8 cellular contexts compared by ENCODE assay signal in the genomic region with DNA sequence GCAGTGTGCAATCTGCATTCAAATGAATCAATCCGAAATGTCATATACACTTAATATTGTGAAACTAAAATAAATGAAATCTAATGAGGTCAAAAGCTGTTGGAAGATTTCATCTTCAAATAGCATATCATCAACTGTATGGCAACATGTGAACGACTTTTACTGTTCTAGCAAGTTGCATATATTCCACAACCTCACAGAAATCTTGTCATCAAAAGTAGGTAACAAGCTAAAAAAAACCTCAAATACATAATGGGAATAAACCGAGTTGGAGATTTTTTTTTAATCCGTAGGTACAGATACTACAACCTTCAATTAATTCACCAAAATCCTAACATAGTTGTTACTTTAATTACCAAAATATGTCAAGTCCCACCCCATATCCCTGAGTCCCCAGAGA. TPM values are rescaled to one million over a fixed set of nuclear protein-coding genes. Genes with fewer than 3 reads are reported as not detected.
DNase-seq lines count a peak whose midpoint lies in the region; ATAC-seq, FAIRE-seq and TF ChIP-seq lines count a peak whose summit lies in the region.

No MANE protein-coding gene starts in this region.

- H3K4me1 ChIP-seq in OCI-LY3 (ENCODE audit: low read length): peaks cover 18% of the 10 kb centered on the region
- H3K4me1 ChIP-seq in endodermal cell (ENCODE audit: control insufficient read depth, insufficient read depth, low read length): no peaks in the 10 kb centered on the region
- peaks cover 6 to 28% (median 12%) of the 10 kb centered on the region in 3 donors for H3K4me1 ChIP-seq in pancreas

- H3K36me3 Mint-ChIP-seq in endodermal cell (ENCODE audit: low read depth): peaks cover 3% of the 10 kb centered on the region

- intact Hi-C loops in pancreas (cut with DNase I): no loop called here

- H3K9me3 ChIP-seq in OCI-LY3 (ENCODE audit: insufficient read depth, low read length) (no peaks in the 10 kb centered on the region), endodermal cell (ENCODE audit: control insufficient read depth, low read length) (no peaks in the 10 kb centered on the region), pancreas (no peaks in the 10 kb centered on the region)

- H2AFZ ChIP-seq in OCI-LY3 (ENCODE audit: low read depth, low read length): no peak overlapping the region

- peaks cover 17% of the 10 kb centered on the region for H3K4me1 Mint-ChIP-seq in endodermal cell

- H3K9me3 Mint-ChIP-seq in endodermal cell: no peaks in the 10 kb centered on the region

- peak overlapping the region; percentile 77 for H3K27ac ChIP-seq in OCI-LY3 (ENCODE audit: low read length)
- no peak overlapping the region for H3K27ac ChIP-seq in endodermal cell (ENCODE audit: low read depth, low read length)
- peak overlapping the region in 3 of 4 donors; percentile 97 to 99 (median 99) for H3K27ac ChIP-seq in pancreas

- peak overlapping the region; percentile 71 for H3K4me2 ChIP-seq in OCI-LY3 (ENCODE audit: low read length)

- no peaks in the 10 kb centered on the region for H3K36me3 ChIP-seq in OCI-LY3 (replicated peaks; ENCODE audit: low read depth, low read length)
- H3K36me3 ChIP-seq in endodermal cell (ENCODE audit: control insufficient read depth, insufficient read depth, low read length): peaks cover 14% of the 10 kb centered on the region
- H3K36me3 ChIP-seq in pancreas: no peaks in the 10 kb centered on the region

- peak overlapping the region; percentile 93 for H3K27ac Mint-ChIP-seq in endodermal cell

- peaks cover 51% of the 10 kb centered on the region for H3K79me2 ChIP-seq in OCI-LY3 (ENCODE audit: low read length)

- peaks cover 3% of the 10 kb centered on the region; the same call in 1 of the 2 replicates for H4K20me1 ChIP-seq in OCI-LY3 (ENCODE audit: insufficient read depth, low read length)

- 0% methylated on average over 3 to 4 of the region's 4 CpGs for WGBS in endodermal cell (ENCODE audit: insufficient coverage in 1 of 2, insufficient read length in 1 of 2), 2 experiments
- 5 to 6% methylated on average over 4 of the region's 4 CpGs for WGBS in pancreas, 2 donors

- H3K27me3 ChIP-seq in OCI-LY3 (ENCODE audit: low read depth, low read length): no peaks in the 10 kb centered on the region
- H3K27me3 ChIP-seq in endodermal cell (ENCODE audit: control insufficient read depth, insufficient read depth, low read length, poor library complexity, severe bottlenecking): no peaks in the 10 kb centered on the region
- no peaks in the 10 kb centered on the region for H3K27me3 ChIP-seq in pancreas

- peak; percentile 9 for DNase-seq in EL
- no peak for DNase-seq in endodermal cell
- no peak for DNase-seq in pancreas
- no peak for DNase-seq in NCI-H1930 (lab: John Stamatoyannopoulos, UW)

- peak overlapping the region; percentile 89 for H3K4me3 Mint-ChIP-seq in endodermal cell

- no peaks in the 10 kb centered on the region for H3K27me3 Mint-ChIP-seq in endodermal cell (ENCODE audit: insufficient read depth)

- H3K4me3 ChIP-seq in OCI-LY3 (ENCODE audit: low read length) (peak overlapping the region; percentile 85), endodermal cell (ENCODE audit: low read length) (peak overlapping the region; percentile 97), pancreas (peak overlapping the region; percentile 86 to 97 (median 94))

- ATAC-seq in pancreas (no peak), GM19467 (IDR thresholded peaks at IDR 0.05; ENCODE audit: unreplicated experiment) (no peak), GM19035 (IDR thresholded peaks at IDR 0.05; ENCODE audit: unreplicated experiment) (no peak), GM19463 (IDR thresholded peaks at IDR 0.05; ENCODE audit: unreplicated experiment) (no peak)

- H3K9ac ChIP-seq in OCI-LY3 (ENCODE audit: low read length) (peak overlapping the region; percentile 81), endodermal cell (ENCODE audit: extremely low read depth, low read length, poor library complexity, severe bottlenecking) (peak overlapping the region; percentile 81)

- TF ChIP-seq CTCF in OCI-LY3 (IDR thresholded peaks at IDR 0.05; ENCODE audit: low read depth, low read length) (no peak), endodermal cell (conservative IDR thresholded peaks at IDR 0.05) (no peak), pancreas (IDR thresholded peaks at IDR 0.05) (no peak)

- FAIRE-seq in pancreas (lab: Jason Lieb, UNC): no peak

RNA-seq across cellular contexts. Expression of a gene that starts 1.1 kb away (rescaled TPM):
- total RNA-seq in endodermal cell (10 to 100 TPM; 83.3 to 94.8 TPM), pancreas (10 to 100 TPM; 23.7 to 51.5 (median 39.4) TPM)
- polyA plus RNA-seq in endodermal cell (2013, experiment 1 of 2): 33.7 TPM
- polyA plus RNA-seq in endodermal cell (2013, experiment 2 of 2): 36.1 TPM
- 1 to 10 TPM; 4.4 to 8.6 TPM for polyA plus RNA-seq in pancreas

RNA-seq across cellular contexts. Expression of a gene that starts 47.6 kb away (rescaled TPM):
- total RNA-seq in endodermal cell (10 to 100 TPM; 22.5 to 29.1 TPM), pancreas (10 to 100 TPM; 11.3 to 20.4 (median 15.4) TPM)
- 29.8 TPM for polyA plus RNA-seq in endodermal cell (2013, experiment 1 of 2)
- polyA plus RNA-seq in endodermal cell (2013, experiment 2 of 2): 25.9 TPM
- polyA plus RNA-seq in pancreas: 10 to 100 TPM in 1 of 2 donors, 1 to 10 TPM in 1; 9.4 to 11.9 TPM
